8 cellular contexts compared by ENCODE assay signal in genomic region chrX:17376381-17377046, GRCh38. TPM values are rescaled to one million over a fixed set of nuclear protein-coding genes. Genes with fewer than 3 reads are reported as not detected.
DNase-seq lines count a peak whose midpoint lies in the region; ATAC-seq and TF ChIP-seq lines count a peak whose summit lies in the region.

No MANE protein-coding gene starts in this region.

- intact Hi-C loops in gastrocnemius medialis (cut with DNase I; ENCODE audit: low total_unique reads): loop anchor here (2.0 to 10.0 kb wide), 2 partner anchors 132 to 142 kb away; no protein-coding TSS in a partner anchor

- no peaks in the 10 kb centered on the region for H3K36me3 Mint-ChIP-seq in stimulated activated memory B cell treated with anti-CD40 and anti-IgM and Interleukin-4, amounts not matched to agents 10 μg/mL and 1 μg/mL and 100 μg/mL, for 72 hours

- no peak overlapping the region for H3K27ac Mint-ChIP-seq in stimulated activated memory B cell treated with anti-CD40 and anti-IgM and Interleukin-4, amounts not matched to agents 10 μg/mL and 1 μg/mL and 100 μg/mL, for 72 hours

- TF ChIP-seq POLR2A in gastrocnemius medialis (IDR thresholded peaks at IDR 0.05): no peak

- H3K27me3 Mint-ChIP-seq in stimulated activated memory B cell treated with anti-CD40 and anti-IgM and Interleukin-4, amounts not matched to agents 10 μg/mL and 1 μg/mL and 100 μg/mL, for 72 hours: no peaks in the 10 kb centered on the region

- H3K4me3 Mint-ChIP-seq in stimulated activated memory B cell treated with anti-CD40 and anti-IgM and Interleukin-4, amounts not matched to agents 10 μg/mL and 1 μg/mL and 100 μg/mL, for 72 hours: no peak overlapping the region

- DNase-seq in H7: peak; percentile 56
- DNase-seq in RWPE2 (ENCODE audit: low spot score): no peak
- DNase-seq in cardiac muscle cell (ENCODE audit: low read depth in 1 of 2, low spot score in 1 of 2): peak in 1 of 2 donors; percentile 8
- DNase-seq in gastrocnemius medialis: no peak
- no peak for DNase-seq in central memory CD4-positive, alpha-beta T cell

- in situ Hi-C loops in gastrocnemius medialis (cut with MboI; ENCODE audit: low sequenced_read_pairs in 4 of 4): no loop called here

- H3K9me3 ChIP-seq in RWPE2 (ENCODE audit: severe bottlenecking): no peaks in the 10 kb centered on the region
- no peaks in the 10 kb centered on the region for H3K9me3 ChIP-seq in cardiac muscle cell (ENCODE audit: low read depth)
- H3K9me3 ChIP-seq in gastrocnemius medialis: no peaks in the 10 kb centered on the region

- peaks cover 35% of the 10 kb centered on the region for H3K27me3 ChIP-seq in H7 (ENCODE audit: control insufficient read depth, insufficient read depth, low read length)
- no peaks in the 10 kb centered on the region for H3K27me3 ChIP-seq in RWPE2 (ENCODE audit: insufficient read depth, poor library complexity, severe bottlenecking)
- peaks cover 35% of the 10 kb centered on the region for H3K27me3 ChIP-seq in cardiac muscle cell
- H3K27me3 ChIP-seq in gastrocnemius medialis: peaks cover 0 to 15% (median 8%) of the 10 kb centered on the region in 3 donors

- H3K36me3 ChIP-seq in H7 (replicated peaks; ENCODE audit: control insufficient read depth, insufficient read depth, low read length) (no peaks in the 10 kb centered on the region), RWPE2 (ENCODE audit: low read depth) (no peaks in the 10 kb centered on the region), cardiac muscle cell (no peaks in the 10 kb centered on the region), gastrocnemius medialis (no peaks in the 10 kb centered on the region)

- peak overlapping the region; percentile 47 for H3K27ac ChIP-seq in RWPE2 (ENCODE audit: poor library complexity, severe bottlenecking)
- no peak overlapping the region for H3K27ac ChIP-seq in cardiac muscle cell
- H3K27ac ChIP-seq in gastrocnemius medialis: no peak overlapping the region

- ATAC-seq in RWPE2 (ENCODE audit: low read depth) (peak; percentile 26; the same call in 1 of the 3 replicates), gastrocnemius medialis (no peak), HG03460 (IDR thresholded peaks at IDR 0.05; ENCODE audit: unreplicated experiment) (no peak), HG02885 (IDR thresholded peaks at IDR 0.05; ENCODE audit: poor library complexity, unreplicated experiment) (no peak)
- no peak for ATAC-seq in stimulated activated memory B cell treated with anti-CD40 and anti-IgM and Interleukin-4, amounts not matched to agents 10 μg/mL and 1 μg/mL and 100 μg/mL, for 72 hours

- TF ChIP-seq CTCF in RWPE2 (IDR thresholded peaks at IDR 0.05; ENCODE audit: poor library complexity, severe bottlenecking): no peak
- TF ChIP-seq CTCF in cardiac muscle cell (IDR thresholded peaks at IDR 0.05; ENCODE audit: low read depth, low read length): no peak
- no peak for TF ChIP-seq CTCF in gastrocnemius medialis (IDR thresholded peaks at IDR 0.05 in 4 of 5, conservative IDR thresholded peaks at IDR 0.05 in 1 of 5)

- peak overlapping the region; percentile 74 for H3K4me3 ChIP-seq in H7 (ENCODE audit: insufficient read depth, low read depth, low read length)
- H3K4me3 ChIP-seq in RWPE2 (ENCODE audit: severe bottlenecking): peak overlapping the region; percentile 55
- H3K4me3 ChIP-seq in cardiac muscle cell: peak overlapping the region; percentile 35
- H3K4me3 ChIP-seq in gastrocnemius medialis: peak overlapping the region; percentile 39 to 50 (median 42)

- H3K4me1 Mint-ChIP-seq in stimulated activated memory B cell treated with anti-CD40 and anti-IgM and Interleukin-4, amounts not matched to agents 10 μg/mL and 1 μg/mL and 100 μg/mL, for 72 hours: no peaks in the 10 kb centered on the region

- H3K4me1 ChIP-seq in RWPE2 (ENCODE audit: insufficient read depth, poor library complexity, severe bottlenecking) (no peaks in the 10 kb centered on the region), cardiac muscle cell (ENCODE audit: low read depth) (peaks cover 11% of the 10 kb centered on the region), gastrocnemius medialis (no peaks in the 10 kb centered on the region)

- H3K9me3 Mint-ChIP-seq in stimulated activated memory B cell treated with anti-CD40 and anti-IgM and Interleukin-4, amounts not matched to agents 10 μg/mL and 1 μg/mL and 100 μg/mL, for 72 hours: peaks cover 8% of the 10 kb centered on the region

RNA-seq across cellular contexts. Expression of gene NHS, which starts 1.5 kb away (rescaled TPM):
- 5.2 and 5.4 TPM in 2 replicates for total RNA-seq in H7 (2014; rRNA removed; shearing (Covaris generic))
- total RNA-seq in cardiac muscle cell (0.74 and 0.89 TPM in 2 replicates), gastrocnemius medialis (under 1 TPM; 0.20 to 0.39 (median 0.30) TPM)
- polyA plus RNA-seq in cardiac muscle cell: 0.06 and 0.72 TPM in 2 replicates
